In the genomic region with DNA sequence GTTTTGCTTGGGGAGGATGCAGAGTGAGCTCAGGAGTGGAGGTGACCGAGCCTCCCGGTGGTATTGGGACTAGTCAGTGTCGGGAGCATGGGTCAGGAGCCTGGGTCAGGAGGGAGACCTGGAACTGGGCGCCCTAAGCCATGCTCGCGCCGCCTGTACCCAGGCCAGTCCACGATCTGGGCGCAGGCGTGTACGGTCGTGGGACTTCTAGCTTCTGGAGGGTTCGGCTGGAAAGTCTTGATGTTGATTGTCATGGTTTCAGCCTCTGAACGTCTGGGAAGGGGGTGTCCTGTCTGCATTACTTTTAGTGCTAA, we compare ENCODE assay signal across 8 cellular contexts. TPM values are rescaled to one million over a fixed set of nuclear protein-coding genes. Genes with fewer than 3 reads are reported as not detected.
DNase-seq lines count a peak whose midpoint lies in the region; ATAC-seq and TF ChIP-seq lines count a peak whose summit lies in the region.

No MANE protein-coding gene starts in this region.

- no peaks in the 10 kb centered on the region for H3K9me3 Mint-ChIP-seq in naive thymus-derived CD8-positive, alpha-beta T cell

- no peak for TF ChIP-seq CTCF in breast epithelium (IDR thresholded peaks at IDR 0.05)

- no peaks in the 10 kb centered on the region for H3K27me3 ChIP-seq in breast epithelium

- H3K36me3 Mint-ChIP-seq in naive thymus-derived CD8-positive, alpha-beta T cell = peaks cover 0 to 24% (median 0%) of the 10 kb centered on the region in 3 donors

- ATAC-seq in GM19372 (IDR thresholded peaks at IDR 0.05; ENCODE audit: low read depth, unreplicated experiment) (peak; percentile 8), HG03064 (IDR thresholded peaks at IDR 0.05; ENCODE audit: low read depth, unreplicated experiment) (peak; percentile 5)
- peak; percentile 3 to 18 for ATAC-seq in naive thymus-derived CD8-positive, alpha-beta T cell

- intact Hi-C loops in breast epithelium (cut with DNase I; ENCODE audit: low total_unique reads) = no loop called here

- no peak overlapping the region for H3K4me3 Mint-ChIP-seq in naive thymus-derived CD8-positive, alpha-beta T cell

- no peaks in the 10 kb centered on the region for H3K4me1 ChIP-seq in breast epithelium

- peaks cover 0 to 11% (median 5%) of the 10 kb centered on the region in 4 donors for H3K4me1 Mint-ChIP-seq in naive thymus-derived CD8-positive, alpha-beta T cell

- no peak for TF ChIP-seq POLR2A in breast epithelium (IDR thresholded peaks at IDR 0.05)

- H3K27me3 Mint-ChIP-seq in naive thymus-derived CD8-positive, alpha-beta T cell = no peaks in the 10 kb centered on the region

- H3K4me3 ChIP-seq in breast epithelium = peak overlapping the region; percentile 66 to 84 (median 78)

- H3K27ac ChIP-seq in breast epithelium = peak overlapping the region; percentile 92 to 93

- DNase-seq in breast epithelium (ENCODE audit: low spot score in 2 of 2) (no peak), NCI-H774 (lab: John Stamatoyannopoulos, UW) (no peak), mucosa of gallbladder (ENCODE audit: low spot score) (no peak), SKM-1 (lab: John Stamatoyannopoulos, UW; ENCODE audit: unreplicated experiment) (no peak), GOT3 (lab: John Stamatoyannopoulos, UW) (no peak)
- no peak for DNase-seq in naive thymus-derived CD8-positive, alpha-beta T cell

- no peaks in the 10 kb centered on the region for H3K36me3 ChIP-seq in breast epithelium

- H3K9me3 ChIP-seq in breast epithelium = no peaks in the 10 kb centered on the region

- POLR2A ChIA-PET in naive thymus-derived CD8-positive, alpha-beta T cell (lab: Charles Lee) = interaction anchor here (0.7 to 3.4 kb wide), 14 partner anchors 10 to 388 kb away, joined by 3 to 65 read pairs (median 6); partner anchors contain the start of genes APOO, CXorf58, KLHL15 and PRDX4

- H3K27ac Mint-ChIP-seq in naive thymus-derived CD8-positive, alpha-beta T cell = peak overlapping the region in 3 of 10 donors; percentile 99 to 100 (median 99)

RNA-seq across cellular contexts. Expression of gene EIF2S3, which starts 0.2 kb away (rescaled TPM):
- total RNA-seq in breast epithelium (100 to 1,000 TPM in 2 of 3 donors, 10 to 100 TPM in 1; 95.5 to 150 (median 129) TPM), mucosa of gallbladder (168 TPM)
- 100 to 1,000 TPM; 267 to 283 TPM for total RNA-seq in naive thymus-derived CD8-positive, alpha-beta T cell
- polyA plus RNA-seq in naive thymus-derived CD8-positive, alpha-beta T cell = 100 to 1,000 TPM; 123 to 148 (median 141) TPM

RNA-seq across cellular contexts. Expression of gene KLHL15, which starts 28.0 kb away (rescaled TPM):
- total RNA-seq in breast epithelium = 10 to 100 TPM in 2 of 3 donors, 1 to 10 TPM in 1; 6.9 to 16.5 (median 10.4) TPM
- 1 to 10 TPM; 8.8 to 8.9 TPM for total RNA-seq in naive thymus-derived CD8-positive, alpha-beta T cell
- 1 to 10 TPM; 1.8 to 2.7 (median 2.5) TPM for polyA plus RNA-seq in naive thymus-derived CD8-positive, alpha-beta T cell
- 6.2 TPM for total RNA-seq in mucosa of gallbladder
